Comparison of ENCODE assay signal across 7 cellular contexts in genomic region chr18:11579916-11580315, GRCh38. TPM values are rescaled to one million over a fixed set of nuclear protein-coding genes. Genes with fewer than 3 reads are reported as not detected.
"Had no signal": no experiment of that assay in that cellular context is flagged by ENCODE, and none has a peak within 500 bp of the region (broad histone marks: within the 10 kb centered on the region; RNA-seq: fewer than 3 reads in every experiment).

No MANE protein-coding gene starts in this region.

- DNase-seq: IMR-90, KBM-7 had no signal

- H3K9me3 Mint-ChIP-seq: IgD-negative memory B cell had no signal

- H3K4me3 Mint-ChIP-seq: IgD-negative memory B cell had no signal

- H3K27ac Mint-ChIP-seq: IgD-negative memory B cell had no signal

RNA-seq across cellular contexts. Expression of gene SLC35G4, which starts 29.5 kb away (rescaled TPM):
- total RNA-seq: HepG2, HT-29, HT1080, IMR-90, K562 had no signal
